ENCODE assay signal across 2 cellular contexts in the genomic region with DNA sequence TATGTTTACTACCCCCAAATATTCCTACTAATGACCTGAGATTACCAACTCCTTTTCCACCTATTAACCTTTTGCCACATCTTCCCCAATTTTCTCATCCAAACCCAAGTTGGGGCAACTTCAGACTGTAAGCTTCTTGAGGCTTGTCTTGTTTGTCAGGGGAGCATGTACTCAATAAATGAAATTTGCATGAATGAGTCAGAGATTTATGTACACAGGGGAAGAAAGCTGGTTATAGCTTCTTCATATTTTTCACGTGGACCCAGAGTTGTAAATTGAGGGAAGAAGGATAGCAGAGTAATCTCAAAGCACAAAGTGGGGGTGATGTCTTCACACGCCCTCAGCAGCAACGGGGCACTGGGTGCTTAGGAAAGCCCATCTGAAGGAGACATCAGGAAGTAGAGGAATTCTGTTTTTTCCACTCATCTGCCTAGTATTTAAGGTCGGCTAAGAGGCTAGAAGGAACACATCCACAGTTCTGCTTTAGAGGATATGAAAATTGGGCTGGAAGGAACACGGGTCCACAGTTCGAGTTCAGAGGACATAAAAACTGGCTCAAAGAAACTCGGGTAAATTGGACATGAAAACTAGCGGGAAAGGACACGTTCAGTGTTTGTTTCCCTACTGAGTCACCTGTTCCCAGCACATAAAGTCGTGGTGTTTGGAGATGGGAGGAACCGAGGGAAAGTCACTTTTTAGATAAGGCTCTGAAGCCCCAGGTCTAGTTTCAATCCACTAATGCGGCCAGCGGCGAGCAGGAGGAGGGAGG.
TF ChIP-seq lines count a peak whose summit lies in the region.

No MANE protein-coding gene starts in this region.

TF ChIP-seq in liver, 16 proteins besides CTCF, POLR2A, EP300 and RAD21:
- TF ChIP-seq HNF4A (conservative IDR thresholded peaks at IDR 0.05) (peak in 1 of 2 donors; percentile 14), EGR1 (IDR thresholded peaks at IDR 0.05; ENCODE audit: low read depth in 2 of 2) (no peak)
TF ChIP-seq in liver: peak in this region for 1.

TF ChIP-seq in HepG2, 621 proteins besides CTCF, POLR2A, EP300 and RAD21:
- TF ChIP-seq SCMH1 (CRISPR knock-in tag; IDR thresholded peaks at IDR 0.05; ENCODE audit: borderline replicate concordance) (no peak), PRDM15 (CRISPR knock-in tag; IDR thresholded peaks at IDR 0.05) (no peak), ZNF331 (CRISPR knock-in tag; IDR thresholded peaks at IDR 0.05) (no peak), ZBTB44 (CRISPR knock-in tag; IDR thresholded peaks at IDR 0.05) (no peak)
